ENCODE assay signal across 15 cellular contexts in the genomic region with DNA sequence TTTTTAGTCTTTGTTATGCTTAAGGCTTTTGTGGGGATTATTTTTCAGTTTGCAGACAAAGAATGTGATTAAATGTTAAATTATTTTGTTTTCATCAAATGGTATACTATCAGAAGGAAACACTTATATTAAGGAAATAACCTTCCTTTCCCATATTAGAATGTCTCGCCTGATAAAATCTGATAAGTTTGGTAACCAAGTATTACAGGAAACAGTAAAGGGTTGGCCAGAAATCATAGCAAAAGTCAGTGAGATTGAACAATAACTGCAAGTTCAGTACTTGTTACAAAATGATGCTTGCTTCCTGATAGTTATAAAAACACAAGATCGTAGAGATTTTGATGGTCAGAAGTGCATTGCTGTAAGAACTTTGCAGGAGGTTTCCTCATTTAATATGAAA. TPM values are rescaled to one million over a fixed set of nuclear protein-coding genes. Genes with fewer than 3 reads are reported as not detected.
DNase-seq lines count a peak whose midpoint lies in the region; ATAC-seq and TF ChIP-seq lines count a peak whose summit lies in the region.
"Had no signal": no experiment of that assay in that cellular context is flagged by ENCODE, and none has a peak within 500 bp of the region (broad histone marks: within the 10 kb centered on the region; RNA-seq: fewer than 3 reads in every experiment).

No MANE protein-coding gene starts in this region.

- H3K27ac ChIP-seq in left ventricle myocardium inferior (replicated peaks) (peak overlapping the region; percentile 48), heart left ventricle (no peak overlapping the region), lung (ENCODE audit: low read depth in 1 of 2, low read length in 1 of 2) (no peak overlapping the region)
- H3K27ac ChIP-seq: BLaER1 had no signal

- DNase-seq in left ventricle myocardium inferior = no peak
- DNase-seq in heart left ventricle = no peak
- DNase-seq in dermis microvascular lymphatic vessel endothelial cell (ENCODE audit: low read depth in 2 of 2) = peak; percentile 73 to 94
- no peak for DNase-seq in lung (ENCODE audit: low spot score)
- no peak for DNase-seq in left lobe of liver (ENCODE audit: low spot score)
- DNase-seq in SKM-1 treated with dmso at 0.1 percent for 144 hours (lab: John Stamatoyannopoulos, UW; ENCODE audit: unreplicated experiment) = no peak
- no peak for DNase-seq in HPDE6-E6E7 (ENCODE audit: extremely low spot score)
- DNase-seq: 8988T, AML-193, DMS79 treated with DMSO at 0.1 percent for 48 hours, EL, GOT3, H9 had no signal

- peaks cover 60% of the 10 kb centered on the region for H3K4me1 ChIP-seq in left ventricle myocardium inferior
- H3K4me1 ChIP-seq in heart left ventricle = peaks cover 5 to 53% (median 22%) of the 10 kb centered on the region in 12 donors
- peaks cover 0 to 4% of the 10 kb centered on the region in 2 donors for H3K4me1 ChIP-seq in lung (ENCODE audit: control insufficient read depth in 2 of 2, insufficient read depth in 2 of 2, low read length in 2 of 2)
- H3K4me1 ChIP-seq: BLaER1 had no signal

- no peak for TF ChIP-seq POLR2A in heart left ventricle (IDR thresholded peaks at IDR 0.05)

- H3K27me3 ChIP-seq in left ventricle myocardium inferior (ENCODE audit: low read depth) = no peaks in the 10 kb centered on the region
- H3K27me3 ChIP-seq in heart left ventricle = no peaks in the 10 kb centered on the region
- H3K27me3 ChIP-seq in lung (ENCODE audit: control insufficient read depth, insufficient read depth) = no peaks in the 10 kb centered on the region
- H3K27me3 ChIP-seq: BLaER1 had no signal

- H3K36me3 ChIP-seq in left ventricle myocardium inferior (peaks cover 12% of the 10 kb centered on the region), heart left ventricle (peaks cover 0 to 12% (median 0%) of the 10 kb centered on the region in 9 donors), lung (ENCODE audit: control insufficient read depth in 2 of 2, insufficient read depth in 2 of 2, low read length in 2 of 2) (peaks cover 0 to 4% of the 10 kb centered on the region in 2 donors)

- intact Hi-C loops in left ventricle myocardium inferior (cut with micrococcal nuclease) (no loop called here), heart left ventricle (cut with DNase I) (loop anchor here in 8 of 10 donors (5.0 to 10.0 kb wide), 15 partner anchors 34 to 537 kb away; a partner anchor contains a TSS)

- TF ChIP-seq CTCF in left ventricle myocardium inferior (IDR thresholded peaks at IDR 0.05; ENCODE audit: borderline replicate concordance) = no peak
- no peak for TF ChIP-seq CTCF in heart left ventricle (IDR thresholded peaks at IDR 0.05)
- no peak for TF ChIP-seq CTCF in lung (IDR thresholded peaks at IDR 0.05; ENCODE audit: control extremely low read depth, extremely low read depth)

- H3K4me3 ChIP-seq in left ventricle myocardium inferior (no peak overlapping the region), heart left ventricle (no peak overlapping the region), lung (no peak overlapping the region)
- H3K4me3 ChIP-seq: BLaER1 had no signal

- no peaks in the 10 kb centered on the region for H3K9me3 ChIP-seq in left ventricle myocardium inferior (replicated peaks)
- H3K9me3 ChIP-seq in heart left ventricle = no peaks in the 10 kb centered on the region
- no peaks in the 10 kb centered on the region for H3K9me3 ChIP-seq in lung (ENCODE audit: control insufficient read depth in 2 of 2, insufficient read depth in 1 of 2, low read length in 1 of 2)
- H3K9me3 ChIP-seq: BLaER1 had no signal

- ATAC-seq in heart left ventricle = no peak
- peak; percentile 27 for ATAC-seq in lung (ENCODE audit: insufficient read depth, low FRiP score)
- no peak for ATAC-seq in left lobe of liver

- whole genome bisulfite sequencing in heart left ventricle, 4 donors = 54 to 64% (median 57%) methylated on average over 2 of the region's 2 CpGs
- WGBS in lung, 2 donors = 21 to 40% methylated on average over 2 of the region's 2 CpGs

RNA-seq across cellular contexts. Expression of a gene that starts 40.6 kb away (rescaled TPM):
- not detected for total RNA-seq in left ventricle myocardium inferior
- total RNA-seq in heart left ventricle = 1 to 10 TPM in 2 of 9 donors, under 1 TPM in 1, not detected in 6; 0.15 to 2.9 (median 2.5) TPM
- 1 to 10 TPM in 1 of 2 donors, not detected in 1; 1.1 TPM for polyA plus RNA-seq in heart left ventricle
- not detected in 2 replicates for total RNA-seq in dermis microvascular lymphatic vessel endothelial cell
- not detected for total RNA-seq in lung
- polyA plus RNA-seq in lung = not detected
- total RNA-seq in left lobe of liver = not detected
- total RNA-seq: H9, HT1080 had no signal

Comparison
In these comparisons a context has a peak if more than half of its experiments do, and no peak if none do; other contexts are left out.
1. DNase-seq: peak in dermis microvascular lymphatic vessel endothelial cell (2 of 2); none in left ventricle myocardium inferior (single experiment), heart left ventricle (0 of 5), lung (single experiment), left lobe of liver (single experiment), SKM-1 treated with dmso at 0.1 percent for 144 hours (single experiment) and HPDE6-E6E7 (single experiment).